In genomic region chr17:17708816-17709215, GRCh38 we compare ENCODE assay signal across 23 cellular contexts. TPM values are rescaled to one million over a fixed set of nuclear protein-coding genes. Genes with fewer than 3 reads are reported as not detected.
DNase-seq lines count a peak whose midpoint lies in the region; ATAC-seq and TF ChIP-seq lines count a peak whose summit lies in the region.
"Had no signal": no experiment of that assay in that cellular context is flagged by ENCODE, and none has a peak within 500 bp of the region (broad histone marks: within the 10 kb centered on the region; RNA-seq: fewer than 3 reads in every experiment).

No MANE protein-coding gene starts in this region.

- no peak for TF ChIP-seq EP300 in transverse colon (IDR thresholded peaks at IDR 0.05; ENCODE audit: low read depth)

- H3K9me2 ChIP-seq in hepatocyte (replicated peaks; ENCODE audit: insufficient read depth), result no peaks in the 10 kb centered on the region
- H3K9me2 ChIP-seq: SK-N-SH had no signal

- H3K36me3 Mint-ChIP-seq in activated naive CD4-positive, alpha-beta T cell treated with anti-CD3 and anti-CD28 coated beads, Interleukin-2, amount 50 U/mL, for 24 hours, result no peaks in the 10 kb centered on the region
- peaks cover 3% of the 10 kb centered on the region for H3K36me3 Mint-ChIP-seq in activated naive CD4-positive, alpha-beta T cell treated with anti-CD3 and anti-CD28 coated beads, Interleukin-2, amount 10 ng/mL, durations not matched to agents 7 days and 5 days

- peak overlapping the region; percentile 95 for H3K27ac ChIP-seq in Panc1 (ENCODE audit: low read length)
- peak overlapping the region; percentile 89 for H3K27ac ChIP-seq in hepatocyte
- H3K27ac ChIP-seq in transverse colon, result peak overlapping the region in 3 of 4 donors; percentile 14 to 81 (median 79)
- no peak overlapping the region for H3K27ac ChIP-seq in osteoblast (ENCODE audit: low read depth, low read length)
- H3K27ac ChIP-seq: HL-60 had no signal

- H3K27me3 Mint-ChIP-seq in activated naive CD4-positive, alpha-beta T cell treated with anti-CD3 and anti-CD28 coated beads, Interleukin-2, amount 50 U/mL, for 24 hours, result no peaks in the 10 kb centered on the region
- H3K27me3 Mint-ChIP-seq in activated naive CD4-positive, alpha-beta T cell treated with anti-CD3 and anti-CD28 coated beads, Interleukin-2, amount 10 ng/mL, durations not matched to agents 7 days and 5 days, result no peaks in the 10 kb centered on the region
- H3K27me3 Mint-ChIP-seq: B cell; CD4-positive, alpha-beta T cell; IgD-negative memory B cell had no signal

- H3K4me1 Mint-ChIP-seq in activated naive CD4-positive, alpha-beta T cell treated with anti-CD3 and anti-CD28 coated beads, Interleukin-2, amount 50 U/mL, for 24 hours, result peaks cover 17% of the 10 kb centered on the region
- H3K4me1 Mint-ChIP-seq in activated naive CD4-positive, alpha-beta T cell treated with anti-CD3 and anti-CD28 coated beads, Interleukin-2, amount 10 ng/mL, durations not matched to agents 7 days and 5 days, result peaks cover 13% of the 10 kb centered on the region

- intact Hi-C loops in Panc1 (cut with micrococcal nuclease; ENCODE audit: unreplicated experiment) (no loop called here), transverse colon (cut with DNase I; ENCODE audit: low total_unique reads) (no loop called here)

- H3K4me1 ChIP-seq in Panc1 (ENCODE audit: control insufficient read depth, insufficient read depth, low read length), result peaks cover 82% of the 10 kb centered on the region
- peaks cover 63% of the 10 kb centered on the region for H3K4me1 ChIP-seq in hepatocyte (ENCODE audit: insufficient read depth)
- peaks cover 18 to 38% (median 27%) of the 10 kb centered on the region in 4 donors for H3K4me1 ChIP-seq in transverse colon
- H3K4me1 ChIP-seq in osteoblast (ENCODE audit: insufficient read depth, low read length), result peaks cover 50% of the 10 kb centered on the region

- CTCF ChIA-PET in activated naive CD4-positive, alpha-beta T cell treated with anti-CD3 and anti-CD28 coated beads, Interleukin-2, amount 10 ng/mL, durations not matched to agents 7 days and 5 days (lab: Charles Lee), result no interaction called here
- CTCF ChIA-PET in Panc1 (lab: Charles Lee), result no interaction called here

- no peaks in the 10 kb centered on the region for H3K36me3 ChIP-seq in Panc1 (ENCODE audit: control insufficient read depth, insufficient read depth, low read length)
- no peaks in the 10 kb centered on the region for H3K36me3 ChIP-seq in hepatocyte (replicated peaks; ENCODE audit: insufficient read depth, low read depth)
- no peaks in the 10 kb centered on the region for H3K36me3 ChIP-seq in transverse colon
- H3K36me3 ChIP-seq in osteoblast (ENCODE audit: insufficient read depth, low read length), result no peaks in the 10 kb centered on the region

- no peaks in the 10 kb centered on the region for H3K27me3 ChIP-seq in Panc1 (ENCODE audit: control insufficient read depth, insufficient read depth, low read length)
- no peaks in the 10 kb centered on the region for H3K27me3 ChIP-seq in hepatocyte
- H3K27me3 ChIP-seq in transverse colon, result no peaks in the 10 kb centered on the region
- H3K27me3 ChIP-seq in osteoblast (ENCODE audit: insufficient read depth, low read length), result no peaks in the 10 kb centered on the region

- no peak for TF ChIP-seq POLR2A in transverse colon (IDR thresholded peaks at IDR 0.05)

- peak overlapping the region; percentile 68 for H3K27ac Mint-ChIP-seq in activated naive CD4-positive, alpha-beta T cell treated with anti-CD3 and anti-CD28 coated beads, Interleukin-2, amount 50 U/mL, for 24 hours
- H3K27ac Mint-ChIP-seq in activated naive CD4-positive, alpha-beta T cell treated with anti-CD3 and anti-CD28 coated beads, Interleukin-2, amount 10 ng/mL, durations not matched to agents 7 days and 5 days, result no peak overlapping the region
- H3K27ac Mint-ChIP-seq: B cell; CD4-positive, alpha-beta T cell; IgD-negative memory B cell had no signal

- POLR2A ChIA-PET in Panc1 (lab: Charles Lee), result no interaction called here

- H3K4me3 Mint-ChIP-seq in activated naive CD4-positive, alpha-beta T cell treated with anti-CD3 and anti-CD28 coated beads, Interleukin-2, amount 50 U/mL, for 24 hours, result no peak overlapping the region
- no peak overlapping the region for H3K4me3 Mint-ChIP-seq in activated naive CD4-positive, alpha-beta T cell treated with anti-CD3 and anti-CD28 coated beads, Interleukin-2, amount 10 ng/mL, durations not matched to agents 7 days and 5 days
- H3K4me3 Mint-ChIP-seq: B cell; CD4-positive, alpha-beta T cell had no signal

- in situ Hi-C loops in Panc1 (cut with HindIII; ENCODE audit: low pct_unique_long_range_greater_than_20kb, low sequenced_read_pairs) (no loop called here), transverse colon (cut with MboI; ENCODE audit: low pct_ligation_motif_present in 1 of 4, low pct_unique_long_range_greater_than_20kb in 1 of 4, low sequenced_read_pairs in 3 of 4) (no loop called here)

- H4K20me1 ChIP-seq in hepatocyte (ENCODE audit: insufficient read depth, poor library complexity, severe bottlenecking) (peaks cover 5% of the 10 kb centered on the region), osteoblast (ENCODE audit: insufficient read depth, low read length) (peaks cover 16% of the 10 kb centered on the region)

- no peaks in the 10 kb centered on the region for H3K9me3 Mint-ChIP-seq in activated naive CD4-positive, alpha-beta T cell treated with anti-CD3 and anti-CD28 coated beads, Interleukin-2, amount 50 U/mL, for 24 hours
- no peaks in the 10 kb centered on the region for H3K9me3 Mint-ChIP-seq in activated naive CD4-positive, alpha-beta T cell treated with anti-CD3 and anti-CD28 coated beads, Interleukin-2, amount 10 ng/mL, durations not matched to agents 7 days and 5 days
- H3K9me3 Mint-ChIP-seq: CD4-positive, alpha-beta T cell; IgD-negative memory B cell had no signal

- no peak for DNase-seq in activated naive CD4-positive, alpha-beta T cell treated with anti-CD3 and anti-CD28 coated beads, Interleukin-2, amount 10 ng/mL, durations not matched to agents 7 days and 5 days
- no peak for DNase-seq in Panc1 (ENCODE audit: low read depth, low spot score)
- DNase-seq in hepatocyte (ENCODE audit: low spot score), result no peak
- DNase-seq in transverse colon, result no peak
- DNase-seq in stimulated activated CD4-positive, alpha-beta T cell treated with anti-CD3 and anti-CD28 coated beads, Interleukin-2, amount 100 ng/mL, for 48 hours, result no peak
- no peak for DNase-seq in osteoblast (ENCODE audit: insufficient read length, low spot score, missing footprints)
- no peak for DNase-seq in SIG-M5 (lab: John Stamatoyannopoulos, UW)
- DNase-seq: 8988T; CD4-positive, alpha-beta T cell; GF-D8; GOT3; Karpas-422; MM.1S; NCI-H1092; NCI-H146; NCI-H2081 treated with DMSO at 0.1 percent for 48 hours; NCI-H446 treated with DMSO at 0.1 percent for 48 hours; SHP77; SK-N-SH had no signal

- ATAC-seq in Panc1, result no peak

- H3K9me3 ChIP-seq in Panc1 (ENCODE audit: control insufficient read depth, insufficient read depth, low read depth, low read length) (no peaks in the 10 kb centered on the region), hepatocyte (ENCODE audit: low read depth) (no peaks in the 10 kb centered on the region), transverse colon (no peaks in the 10 kb centered on the region), osteoblast (ENCODE audit: low read depth, low read length) (no peaks in the 10 kb centered on the region)
- H3K9me3 ChIP-seq: SK-N-SH had no signal

- H2AFZ ChIP-seq in hepatocyte (no peak overlapping the region), osteoblast (ENCODE audit: low read length) (no peak overlapping the region)

- H3K4me3 ChIP-seq in Panc1 (ENCODE audit: low read depth in 2 of 2, low read length in 2 of 2) (no peak overlapping the region), hepatocyte (no peak overlapping the region), transverse colon (no peak overlapping the region), osteoblast (ENCODE audit: insufficient read depth, low read length) (no peak overlapping the region)

- BruUV-seq in Panc1 (replicated peaks; lab: Mats Ljungman, UMichigan), result no TSS peak

- WGBS in hepatocyte (ENCODE audit: low lambda C conversion rate, missing lambda C conversion rate), result 95% methylated on average over 9 of the region's 9 CpGs
- WGBS in transverse colon (ENCODE audit: low coverage in 1 of 2), 2 donors, result 60 to 89% methylated on average over 1 to 9 of the region's 9 CpGs

- TF ChIP-seq CTCF in Panc1 (IDR thresholded peaks at IDR 0.05) (no peak), hepatocyte (IDR thresholded peaks at IDR 0.05; ENCODE audit: poor library complexity) (no peak), transverse colon (IDR thresholded peaks at IDR 0.05) (no peak), osteoblast (IDR thresholded peaks at IDR 0.05; ENCODE audit: extremely low read depth, low read depth, low read length) (no peak)

- H3K79me2 ChIP-seq in hepatocyte (peaks cover 90% of the 10 kb centered on the region), osteoblast (ENCODE audit: insufficient read depth, low read length) (peaks cover 80% of the 10 kb centered on the region)

- H3K4me2 ChIP-seq in hepatocyte, result no peak overlapping the region
- no peak overlapping the region for H3K4me2 ChIP-seq in osteoblast (ENCODE audit: insufficient read depth, low read length)
- H3K4me2 ChIP-seq: SK-N-SH had no signal

RNA-seq across cellular contexts. Expression of gene RAI1, which starts 27.6 kb away (rescaled TPM):
- 51.0 TPM for total RNA-seq in Panc1 (2021; ENCODE audit: unreplicated experiment)
- 39.2 TPM for polyA plus RNA-seq in Panc1 (2012; ENCODE audit: insufficient read length)
- total RNA-seq in hepatocyte, result 19.2 and 23.8 TPM in 2 replicates
- polyA plus RNA-seq in hepatocyte, result 18.7 and 20.2 TPM in 2 replicates
- total RNA-seq in transverse colon, result 100 to 1,000 TPM in 1 of 4 donors, 10 to 100 TPM in 3; 14.1 to 163 (median 34.6) TPM
- total RNA-seq in osteoblast, result 14.4 and 15.6 TPM in 2 replicates
